Comparison of ENCODE assay signal across 8 cellular contexts in the genomic region with DNA sequence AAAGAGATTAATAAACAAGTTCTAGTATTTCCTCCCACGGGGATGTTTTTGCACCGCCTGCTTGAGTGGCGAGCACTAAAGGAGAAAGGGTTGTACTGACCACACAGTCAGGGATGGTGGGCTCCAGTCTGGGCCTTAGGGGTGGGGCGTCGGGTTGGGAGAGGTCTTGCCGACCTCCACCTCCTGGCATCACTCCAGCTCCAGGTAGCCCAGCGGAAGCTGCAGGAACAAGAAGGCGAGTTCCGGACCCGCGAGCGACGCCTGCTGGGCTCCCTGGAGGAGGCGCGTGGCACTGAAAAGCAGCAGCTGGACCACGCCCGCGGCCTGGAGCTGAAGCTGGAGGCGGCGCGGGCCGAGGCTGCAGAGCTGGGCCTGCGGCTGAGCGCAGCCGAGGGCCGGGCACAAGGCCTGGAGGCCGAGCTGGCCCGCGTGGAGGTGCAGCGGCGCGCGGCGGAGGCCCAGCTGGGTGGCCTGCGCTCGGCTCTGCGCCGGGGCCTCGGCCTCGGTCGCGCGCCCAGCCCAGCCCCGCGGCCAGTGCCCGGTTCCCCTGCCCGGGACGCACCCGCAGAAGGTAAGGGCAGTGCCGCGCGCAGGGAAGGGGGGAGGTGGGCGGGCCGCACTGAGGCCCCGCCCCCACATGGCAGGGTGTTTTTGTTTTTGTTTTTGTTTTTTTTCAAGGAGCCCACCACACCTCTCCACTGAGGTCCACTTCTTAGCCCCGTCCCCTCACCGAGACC. TPM values are rescaled to one million over a fixed set of nuclear protein-coding genes. Genes with fewer than 3 reads are reported as not detected.
DNase-seq lines count a peak whose midpoint lies in the region; ATAC-seq and TF ChIP-seq lines count a peak whose summit lies in the region.

No MANE protein-coding gene starts in this region.

- no peaks in the 10 kb centered on the region for H3K4me1 ChIP-seq in OCI-LY1 (ENCODE audit: insufficient read depth, low read length, severe bottlenecking)

- H3F3A ChIP-seq in OCI-LY1 (ENCODE audit: insufficient read depth, low read length) (no peaks in the 10 kb centered on the region), neural cell (ENCODE audit: insufficient read depth, low read length, poor library complexity, severe bottlenecking) (no peaks in the 10 kb centered on the region)

- H3K9ac ChIP-seq in OCI-LY1 (ENCODE audit: low read length) (no peak overlapping the region; the same call in 1 of the 2 replicates), neural cell (ENCODE audit: low read length) (peak overlapping the region; percentile 9)

- TF ChIP-seq CTCF in GM12872 (IDR thresholded peaks at IDR 0.05; ENCODE audit: insufficient read depth, low read depth, low read length), result peak; percentile 86
- peak; percentile 61 for TF ChIP-seq CTCF in OCI-LY1 (IDR thresholded peaks at IDR 0.05; ENCODE audit: low read length)
- peak; percentile 68 for TF ChIP-seq CTCF in neural cell (IDR thresholded peaks at IDR 0.05; ENCODE audit: poor library complexity, severe bottlenecking)

- H3K27ac Mint-ChIP-seq in activated T-cell treated with anti-CD3 and anti-CD28 coated beads, Interleukin-2, amount 50 U/mL, for 72 hours, result peak overlapping the region; percentile 81
- H3K27ac Mint-ChIP-seq in stimulated activated naive CD8-positive, alpha-beta T cell treated with anti-CD3 and anti-CD28 coated beads, Interleukin-15, amount 100 ng/mL, for 72 hours, result peak overlapping the region; percentile 67 to 82

- no peaks in the 10 kb centered on the region for H3K27me3 Mint-ChIP-seq in activated T-cell treated with anti-CD3 and anti-CD28 coated beads, Interleukin-2, amount 50 U/mL, for 72 hours (ENCODE audit: low read depth)
- no peaks in the 10 kb centered on the region for H3K27me3 Mint-ChIP-seq in stimulated activated naive CD8-positive, alpha-beta T cell treated with anti-CD3 and anti-CD28 coated beads, Interleukin-15, amount 100 ng/mL, for 72 hours

- H3K4me3 ChIP-seq in OCI-LY1 (ENCODE audit: low read depth, low read length, poor library complexity, severe bottlenecking) (peak overlapping the region; percentile 40), neural cell (ENCODE audit: low read length) (peak overlapping the region; percentile 33)

- H3K9me3 Mint-ChIP-seq in activated T-cell treated with anti-CD3 and anti-CD28 coated beads, Interleukin-2, amount 50 U/mL, for 72 hours, result no peaks in the 10 kb centered on the region
- H3K9me3 Mint-ChIP-seq in stimulated activated naive CD8-positive, alpha-beta T cell treated with anti-CD3 and anti-CD28 coated beads, Interleukin-15, amount 100 ng/mL, for 72 hours, result no peaks in the 10 kb centered on the region

- no peaks in the 10 kb centered on the region for H4K20me1 ChIP-seq in OCI-LY1 (ENCODE audit: insufficient read depth, low read length)
- no peaks in the 10 kb centered on the region for H4K20me1 ChIP-seq in neural cell (ENCODE audit: insufficient read depth)

- H3K4me2 ChIP-seq in OCI-LY1 (ENCODE audit: low read length) (peak overlapping the region; percentile 47), neural cell (ENCODE audit: low read length) (no peak overlapping the region)

- H3K27ac ChIP-seq in OCI-LY1 (ENCODE audit: low read depth, low read length, poor library complexity, severe bottlenecking) (no peak overlapping the region), neural cell (ENCODE audit: low read length) (no peak overlapping the region)

- H3K9me2 ChIP-seq in OCI-LY1 (ENCODE audit: low read depth, low read length) (no peaks in the 10 kb centered on the region), neural cell (ENCODE audit: insufficient read depth, low read length) (no peaks in the 10 kb centered on the region)

- TF ChIP-seq RAD21 in neural cell (conservative IDR thresholded peaks at IDR 0.05), result no peak

- H3K79me2 ChIP-seq in OCI-LY1 (ENCODE audit: insufficient read depth, low read length) (no peaks in the 10 kb centered on the region), neural cell (replicated peaks; ENCODE audit: insufficient read depth, low read length) (no peaks in the 10 kb centered on the region)

- peaks cover 14% of the 10 kb centered on the region for H3K4me1 Mint-ChIP-seq in activated T-cell treated with anti-CD3 and anti-CD28 coated beads, Interleukin-2, amount 50 U/mL, for 72 hours (ENCODE audit: low read depth)
- peaks cover 26% of the 10 kb centered on the region for H3K4me1 Mint-ChIP-seq in stimulated activated naive CD8-positive, alpha-beta T cell treated with anti-CD3 and anti-CD28 coated beads, Interleukin-15, amount 100 ng/mL, for 72 hours

- H3K36me3 Mint-ChIP-seq in activated T-cell treated with anti-CD3 and anti-CD28 coated beads, Interleukin-2, amount 50 U/mL, for 72 hours (ENCODE audit: insufficient read depth in 2 of 2), result no peaks in the 10 kb centered on the region

- H3K9me3 ChIP-seq in OCI-LY1 (ENCODE audit: low read length) (no peaks in the 10 kb centered on the region), neural cell (ENCODE audit: low read length) (no peaks in the 10 kb centered on the region)

- ATAC-seq in HG03135 (IDR thresholded peaks at IDR 0.05; ENCODE audit: unreplicated experiment) (peak; percentile 65), HG03108 (IDR thresholded peaks at IDR 0.05; ENCODE audit: unreplicated experiment) (no peak)
- peak; percentile 94 for ATAC-seq in activated T-cell treated with anti-CD3 and anti-CD28 coated beads, Interleukin-2, amount 50 U/mL, for 72 hours (replicated peaks in 1 of 2)
- peak; percentile 92 for ATAC-seq in stimulated activated naive CD8-positive, alpha-beta T cell treated with anti-CD3 and anti-CD28 coated beads, Interleukin-15, amount 100 ng/mL, for 72 hours

- no peak for TF ChIP-seq EP300 in neural cell (conservative IDR thresholded peaks at IDR 0.05; ENCODE audit: poor library complexity, severe bottlenecking)

- H2AFZ ChIP-seq in OCI-LY1 (ENCODE audit: low read length), result no peak overlapping the region
- H2AFZ ChIP-seq in neural cell (ENCODE audit: low read depth, low read length), result no peak overlapping the region

- peak; percentile 90 to 91 for DNase-seq in activated T-cell treated with anti-CD3 and anti-CD28 coated beads, Interleukin-2, amount 50 U/mL, for 72 hours
- peak; percentile 56 for DNase-seq in fibroblast of the conjunctiva (ENCODE audit: low read depth)
- DNase-seq in stimulated activated naive CD8-positive, alpha-beta T cell treated with anti-CD3 and anti-CD28 coated beads, Interleukin-15, amount 100 ng/mL, for 72 hours, result peak; percentile 77 to 86

- H3K27me3 ChIP-seq in OCI-LY1 (ENCODE audit: insufficient read depth, low read length) (peaks cover 6% of the 10 kb centered on the region; the same call in 1 of the 2 replicates), neural cell (ENCODE audit: insufficient read depth, low read depth, low read length) (no peaks in the 10 kb centered on the region)

- H3K36me3 ChIP-seq in OCI-LY1 (ENCODE audit: insufficient read depth, low read length) (no peaks in the 10 kb centered on the region), neural cell (ENCODE audit: insufficient read depth, low read length) (no peaks in the 10 kb centered on the region)

- H3K4me3 Mint-ChIP-seq in activated T-cell treated with anti-CD3 and anti-CD28 coated beads, Interleukin-2, amount 50 U/mL, for 72 hours, result peak overlapping the region; percentile 85
- H3K4me3 Mint-ChIP-seq in stimulated activated naive CD8-positive, alpha-beta T cell treated with anti-CD3 and anti-CD28 coated beads, Interleukin-15, amount 100 ng/mL, for 72 hours, result peak overlapping the region; percentile 79 to 83

TF ChIP-seq in neural cell, 6 proteins besides CTCF, POLR2A, EP300 and RAD21:
- TF ChIP-seq TAF1 (IDR thresholded peaks at IDR 0.05; ENCODE audit: low read depth), result no peak
- TF ChIP-seq SMC3 (conservative IDR thresholded peaks at IDR 0.05; ENCODE audit: poor library complexity), result peak; percentile 44

RNA-seq across cellular contexts. Expression of a gene that starts 19.7 kb away (rescaled TPM):
- under 1 TPM; 0.37 to 0.67 TPM for total RNA-seq in activated T-cell treated with anti-CD3 and anti-CD28 coated beads, Interleukin-2, amount 50 U/mL, for 72 hours
- polyA plus RNA-seq in neural cell, result 68.4 and 80.8 TPM in 2 replicates
- polyA minus RNA-seq in neural cell, result 15.1 and 25.4 TPM in 2 replicates

RNA-seq across cellular contexts. Expression of a gene that starts 39.0 kb away (rescaled TPM):
- 10 to 100 TPM; 16.8 to 24.7 TPM for total RNA-seq in activated T-cell treated with anti-CD3 and anti-CD28 coated beads, Interleukin-2, amount 50 U/mL, for 72 hours
- polyA plus RNA-seq in neural cell, result 23.6 and 26.3 TPM in 2 replicates
- polyA minus RNA-seq in neural cell, result 17.8 and 21.2 TPM in 2 replicates

RNA-seq across cellular contexts. Expression of a gene that starts 51.0 kb away (rescaled TPM):
- 10 to 100 TPM; 22.2 to 23.8 TPM for total RNA-seq in activated T-cell treated with anti-CD3 and anti-CD28 coated beads, Interleukin-2, amount 50 U/mL, for 72 hours
- 43.3 and 72.3 TPM in 2 replicates for polyA plus RNA-seq in neural cell
- polyA minus RNA-seq in neural cell, result 119 and 128 TPM in 2 replicates
